ENCODE assay signal across 26 cellular contexts in the genomic region with DNA sequence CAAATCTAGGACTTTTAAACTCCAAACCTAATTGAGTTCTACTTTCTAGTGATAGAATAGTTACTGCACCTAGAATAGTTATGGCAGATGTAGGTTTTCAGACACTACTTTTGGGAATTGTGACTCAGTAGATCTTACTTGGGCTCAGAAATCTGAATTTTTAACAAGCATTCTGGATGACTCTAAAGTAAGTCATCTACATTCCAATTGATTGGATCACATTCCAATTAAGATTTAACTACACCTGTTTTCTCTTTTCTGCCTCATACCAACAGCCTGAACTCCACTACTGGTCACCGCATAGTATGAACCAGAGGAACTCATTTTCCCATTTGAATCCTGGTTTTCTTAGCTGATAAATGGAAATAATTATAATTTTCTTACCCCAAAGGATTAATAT. TPM values are rescaled to one million over a fixed set of nuclear protein-coding genes. Genes with fewer than 3 reads are reported as not detected.
"Had no signal": no experiment of that assay in that cellular context is flagged by ENCODE, and none has a peak within 500 bp of the region (broad histone marks: within the 10 kb centered on the region; RNA-seq: fewer than 3 reads in every experiment).

No MANE protein-coding gene starts in this region.

- H3K36me3 ChIP-seq: Peyer's patch, SJCRH30 had no signal

- H3K27me3 ChIP-seq: Peyer's patch, SJCRH30 had no signal

- DNase-seq: Karpas-422; KG1; MM.1S; NCI-H1092 treated with DMSO at 0.1 percent for 48 hours; NCI-H1436; NCI-H187; NCI-H2029; NCI-H2081 treated with DMSO at 0.1 percent for 48 hours; NCI-H2171; NCI-H226; NCI-H446; NCI-H510A; NCI-H524 treated with DMSO at 0.1 percent for 48 hours; NCI-H69; NCI-H774; NK-92 treated with Interleukin-12 subunit alpha and Interleukin-12 subunit beta, amount 100 ng/mL, for 24 hours; PC-9; Peyer's patch; SHP77 treated with DMSO at 0.1 percent for 48 hours; SJCRH30 had no signal

- H2AFZ ChIP-seq: PC-9 had no signal

- ATAC-seq: Right ventricle myocardium inferior, SK-N-SH treated with all-trans-retinoic acid at 6 μM for 48 hours had no signal

- H3K4me2 ChIP-seq: PC-9 had no signal

- H3K4me3 ChIP-seq: PC-9, Peyer's patch, SJCRH30 had no signal

- H3K9me3 ChIP-seq: Peyer's patch, SJCRH30 had no signal

- H3K27ac ChIP-seq: HL-60, PC-9, Peyer's patch, SJCRH30 had no signal

- H3K4me1 ChIP-seq: Peyer's patch, SJCRH30 had no signal

RNA-seq across cellular contexts. Expression of a gene that starts 49.5 kb away (rescaled TPM):
- total RNA-seq: HT-29, OCI-LY7, PC-9, Peyer's patch, Right ventricle myocardium inferior, RPMI7951, SJCRH30 had no signal
